17 cellular contexts compared by ENCODE assay signal in genomic region chr5:56003633-56004032, GRCh38. TPM values are rescaled to one million over a fixed set of nuclear protein-coding genes. Genes with fewer than 3 reads are reported as not detected.
DNase-seq lines count a peak whose midpoint lies in the region; ATAC-seq and TF ChIP-seq lines count a peak whose summit lies in the region.
"Had no signal": no experiment of that assay in that cellular context is flagged by ENCODE, and none has a peak within 500 bp of the region (broad histone marks: within the 10 kb centered on the region; RNA-seq: fewer than 3 reads in every experiment).

No MANE protein-coding gene starts in this region.

- peak overlapping the region; percentile 76 for H2AFZ ChIP-seq in osteoblast (ENCODE audit: low read length)

- intact Hi-C loops in esophagus muscularis mucosa (cut with DNase I) = no loop called here

- H4K20me1 ChIP-seq in osteoblast (ENCODE audit: insufficient read depth, low read length) = no peaks in the 10 kb centered on the region

- CTCF ChIA-PET in activated naive CD4-positive, alpha-beta T cell treated with anti-CD3 and anti-CD28 coated beads, Interleukin-2, amount 10 ng/mL, durations not matched to agents 7 days and 5 days (lab: Charles Lee) = interaction anchor here (2.2 kb wide), 1 partner anchor 9 kb away, joined by 9 read pairs; no protein-coding TSS in a partner anchor

- H3K4me1 Mint-ChIP-seq in activated naive CD4-positive, alpha-beta T cell treated with anti-CD3 and anti-CD28 coated beads, Interleukin-2, amount 10 ng/mL, durations not matched to agents 7 days and 5 days = peaks cover 23% of the 10 kb centered on the region

- TF ChIP-seq EP300 in esophagus muscularis mucosa (IDR thresholded peaks at IDR 0.05) = no peak

- H3K4me2 ChIP-seq in osteoblast (ENCODE audit: insufficient read depth, low read length) = peak overlapping the region; percentile 46

- H3K36me3 ChIP-seq in osteoblast (ENCODE audit: insufficient read depth, low read length) = no peaks in the 10 kb centered on the region
- no peaks in the 10 kb centered on the region for H3K36me3 ChIP-seq in esophagus muscularis mucosa
- H3K36me3 ChIP-seq: tibial nerve had no signal

- ATAC-seq in GM19452 (IDR thresholded peaks at IDR 0.05; ENCODE audit: unreplicated experiment) = no peak

- TF ChIP-seq CTCF in cardiac fibroblast (IDR thresholded peaks at IDR 0.05; ENCODE audit: low read depth, low read length) = no peak
- no peak for TF ChIP-seq CTCF in osteoblast (IDR thresholded peaks at IDR 0.05; ENCODE audit: extremely low read depth, low read depth, low read length)
- no peak for TF ChIP-seq CTCF in esophagus muscularis mucosa (IDR thresholded peaks at IDR 0.05)

- H3K27me3 ChIP-seq in osteoblast (ENCODE audit: insufficient read depth, low read length) (no peaks in the 10 kb centered on the region), esophagus muscularis mucosa (no peaks in the 10 kb centered on the region)
- H3K27me3 ChIP-seq: tibial nerve had no signal

- H3K9me3 ChIP-seq in osteoblast (ENCODE audit: low read depth, low read length) (peaks cover 3% of the 10 kb centered on the region), esophagus muscularis mucosa (peaks cover 0 to 7% (median 3%) of the 10 kb centered on the region in 4 donors)

- H3K27me3 Mint-ChIP-seq in activated naive CD4-positive, alpha-beta T cell treated with anti-CD3 and anti-CD28 coated beads, Interleukin-2, amount 10 ng/mL, durations not matched to agents 7 days and 5 days = no peaks in the 10 kb centered on the region
- H3K27me3 Mint-ChIP-seq: activated naive CD8-positive, alpha-beta T cell; activated T-cell treated with anti-CD3 and anti-CD28 coated beads, Interleukin-2, amount 50 U/mL, for 24 hours; CD4-positive, alpha-beta T cell had no signal

- peaks cover 13% of the 10 kb centered on the region for H3K9me3 Mint-ChIP-seq in activated naive CD4-positive, alpha-beta T cell treated with anti-CD3 and anti-CD28 coated beads, Interleukin-2, amount 10 ng/mL, durations not matched to agents 7 days and 5 days

- peak; percentile 4 for DNase-seq in NCI-H2196 treated with DMSO at 0.1 percent for 48 hours (lab: John Stamatoyannopoulos, UW; ENCODE audit: unreplicated experiment)
- DNase-seq in NCI-H2196 (lab: John Stamatoyannopoulos, UW; ENCODE audit: unreplicated experiment) = no peak
- peak; percentile 44 to 78 for DNase-seq in cardiac fibroblast (ENCODE audit: low read depth in 2 of 2)
- no peak for DNase-seq in osteoblast (ENCODE audit: insufficient read length, low spot score, missing footprints)
- DNase-seq in esophagus muscularis mucosa (ENCODE audit: extremely low spot score) = no peak
- DNase-seq in activated naive CD4-positive, alpha-beta T cell treated with anti-CD3 and anti-CD28 coated beads, Interleukin-2, amount 10 ng/mL, durations not matched to agents 7 days and 5 days = no peak
- no peak for DNase-seq in AML-193 (lab: John Stamatoyannopoulos, UW)
- DNase-seq: activated CD4-positive, alpha-beta T cell treated with anti-CD3 and anti-CD28 coated beads, Interleukin-2, amount 50 U/mL, for 48 hours; activated T-cell treated with anti-CD3 and anti-CD28 coated beads, Interleukin-2, amount 50 U/mL, for 24 hours; CD4-positive, alpha-beta T cell; H7; NCI-H2081; NCI-H748 treated with DMSO at 0.1 percent for 48 hours; occipital lobe had no signal

- no peaks in the 10 kb centered on the region for H3K79me2 ChIP-seq in osteoblast (ENCODE audit: insufficient read depth, low read length)

- H3K27ac ChIP-seq in osteoblast (ENCODE audit: low read depth, low read length) (peak overlapping the region; percentile 77), esophagus muscularis mucosa (replicated peaks in 1 of 4) (no peak overlapping the region)
- H3K27ac ChIP-seq: tibial nerve had no signal

- no peak for TF ChIP-seq POLR2A in esophagus muscularis mucosa (IDR thresholded peaks at IDR 0.05; ENCODE audit: low read depth)

- peaks cover 14% of the 10 kb centered on the region for H3K4me1 ChIP-seq in osteoblast (ENCODE audit: insufficient read depth, low read length)
- peaks cover 0 to 4% (median 0%) of the 10 kb centered on the region in 4 donors for H3K4me1 ChIP-seq in esophagus muscularis mucosa
- H3K4me1 ChIP-seq: tibial nerve had no signal

- H3K36me3 Mint-ChIP-seq in activated naive CD4-positive, alpha-beta T cell treated with anti-CD3 and anti-CD28 coated beads, Interleukin-2, amount 10 ng/mL, durations not matched to agents 7 days and 5 days = peaks cover 6% of the 10 kb centered on the region

- no peak overlapping the region for H3K27ac Mint-ChIP-seq in activated naive CD4-positive, alpha-beta T cell treated with anti-CD3 and anti-CD28 coated beads, Interleukin-2, amount 10 ng/mL, durations not matched to agents 7 days and 5 days
- H3K27ac Mint-ChIP-seq: activated naive CD8-positive, alpha-beta T cell; activated T-cell treated with anti-CD3 and anti-CD28 coated beads, Interleukin-2, amount 50 U/mL, for 24 hours had no signal

- H3K4me3 ChIP-seq in cardiac fibroblast (replicated peaks in 1 of 2; ENCODE audit: low read depth in 2 of 2, low read length in 2 of 2) (no peak overlapping the region), osteoblast (ENCODE audit: insufficient read depth, low read length) (no peak overlapping the region), esophagus muscularis mucosa (no peak overlapping the region)
- H3K4me3 ChIP-seq: tibial nerve had no signal

- no peak overlapping the region for H3K4me3 Mint-ChIP-seq in activated naive CD4-positive, alpha-beta T cell treated with anti-CD3 and anti-CD28 coated beads, Interleukin-2, amount 10 ng/mL, durations not matched to agents 7 days and 5 days
- H3K4me3 Mint-ChIP-seq: activated naive CD8-positive, alpha-beta T cell; activated T-cell treated with anti-CD3 and anti-CD28 coated beads, Interleukin-2, amount 50 U/mL, for 24 hours; CD4-positive, alpha-beta T cell had no signal

- WGBS in esophagus muscularis mucosa = 90% methylated on average over 5 of the region's 5 CpGs

RNA-seq across cellular contexts. Expression of gene IL6ST, which starts 8.9 kb away (rescaled TPM):
- total RNA-seq in osteoblast (785 and 804 TPM in 2 replicates), esophagus muscularis mucosa (100 to 1,000 TPM; 384 to 561 (median 517) TPM)

Comparison
In these comparisons a context has a peak if more than half of its experiments do, and no peak if none do; other contexts are left out.
1. DNase-seq: peak in NCI-H2196 treated with DMSO at 0.1 percent for 48 hours (single experiment) and cardiac fibroblast (2 of 2); none in NCI-H2196 (single experiment), osteoblast (single experiment), esophagus muscularis mucosa (single experiment), activated naive CD4-positive, alpha-beta T cell treated with anti-CD3 and anti-CD28 coated beads, Interleukin-2, amount 10 ng/mL, durations not matched to agents 7 days and 5 days (single experiment) and AML-193 (0 of 2).